In the genomic region with DNA sequence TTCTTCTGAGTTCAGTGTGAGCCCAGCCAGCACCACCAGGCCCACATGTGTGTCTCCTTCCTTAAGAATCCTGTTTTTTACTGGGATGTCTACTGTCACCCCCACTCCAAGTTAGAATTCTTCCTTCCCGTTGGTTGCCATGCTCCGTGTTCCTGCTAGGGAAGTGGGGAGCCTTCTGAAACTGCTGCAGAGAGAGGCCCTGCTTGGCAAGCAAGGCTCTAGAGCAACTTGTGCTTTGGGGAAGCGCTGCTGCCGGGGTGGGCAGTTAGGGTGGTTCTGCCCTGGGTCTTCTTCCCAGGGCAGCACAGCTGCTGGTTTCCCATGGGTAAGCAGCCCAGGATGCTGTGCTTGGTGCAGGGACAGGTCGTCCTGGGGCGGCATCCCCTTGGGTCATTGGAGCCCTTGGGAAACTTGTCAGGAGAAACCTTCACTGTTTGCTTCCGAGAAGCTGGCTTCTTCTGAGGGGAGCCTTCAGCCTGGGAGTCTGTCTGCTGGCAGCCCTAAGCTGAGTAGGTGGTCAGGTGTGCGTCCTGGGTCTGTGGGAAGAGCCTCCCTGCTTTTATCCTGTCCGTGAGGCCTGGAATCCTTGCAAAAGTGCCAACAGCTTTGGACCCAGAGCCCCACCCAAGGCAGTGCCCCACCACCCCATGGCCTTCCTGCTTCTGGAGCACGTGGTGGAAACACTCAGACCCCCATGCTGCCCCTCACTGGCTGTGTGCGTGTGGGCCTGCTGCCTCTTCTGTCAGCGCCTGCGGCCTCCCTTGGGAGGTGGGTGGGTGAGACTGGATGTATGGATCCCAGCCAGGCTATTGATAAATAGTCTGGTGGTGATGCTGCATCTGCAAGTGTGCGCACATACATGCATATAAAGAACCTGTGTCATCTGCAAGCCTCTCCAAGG, we compare ENCODE assay signal across 15 cellular contexts.
"Had no signal": no experiment of that assay in that cellular context is flagged by ENCODE, and none has a peak within 500 bp of the region (broad histone marks: within the 10 kb centered on the region; RNA-seq: fewer than 3 reads in every experiment).

No MANE protein-coding gene starts in this region.

- H3K9me3 Mint-ChIP-seq: activated CD8-positive, alpha-beta T cell treated with anti-CD3 and anti-CD28 coated beads for 36 hours; natural killer cell; type B pancreatic cell had no signal

- H3K36me3 ChIP-seq: ovary had no signal

- H3K4me3 Mint-ChIP-seq: activated CD4-positive, alpha-beta T cell treated with anti-CD3 and anti-CD28 coated beads for 36 hours; activated CD8-positive, alpha-beta T cell treated with anti-CD3 and anti-CD28 coated beads for 36 hours; natural killer cell; type B pancreatic cell had no signal

- ATAC-seq: activated CD4-positive, alpha-beta T cell treated with anti-CD3 and anti-CD28 coated beads for 36 hours; activated CD8-positive, alpha-beta T cell treated with anti-CD3 and anti-CD28 coated beads for 36 hours; mucosa of descending colon; natural killer cell had no signal

- DNase-seq: activated CD4-positive, alpha-beta T cell treated with anti-CD3 and anti-CD28 coated beads for 36 hours; activated CD8-positive, alpha-beta memory T cell treated with anti-CD3 and anti-CD28 coated beads, Interleukin-2, amount 50 U/mL, for 4 hours; activated CD8-positive, alpha-beta T cell treated with anti-CD3 and anti-CD28 coated beads for 36 hours; activated naive CD4-positive, alpha-beta T cell; dermis blood vessel endothelial cell; foreskin fibroblast; natural killer cell; ovary; retina; SJCRH30; SW 1271 had no signal

- H3K4me3 ChIP-seq: esophagus muscularis mucosa, mucosa of descending colon, ovary, SJCRH30, smooth muscle cell had no signal

- H3K9me3 ChIP-seq: esophagus muscularis mucosa, mucosa of descending colon, ovary, SJCRH30 had no signal

- H3K27ac ChIP-seq: esophagus muscularis mucosa, ovary, SJCRH30 had no signal

- H3K36me3 Mint-ChIP-seq: natural killer cell had no signal

- H3K27me3 ChIP-seq: esophagus muscularis mucosa, ovary, SJCRH30 had no signal

- H3K27ac Mint-ChIP-seq: activated CD4-positive, alpha-beta T cell treated with anti-CD3 and anti-CD28 coated beads for 36 hours; activated CD8-positive, alpha-beta T cell treated with anti-CD3 and anti-CD28 coated beads for 36 hours; natural killer cell; type B pancreatic cell had no signal

- H3K27me3 Mint-ChIP-seq: activated CD4-positive, alpha-beta T cell treated with anti-CD3 and anti-CD28 coated beads for 36 hours; activated CD8-positive, alpha-beta T cell treated with anti-CD3 and anti-CD28 coated beads for 36 hours; type B pancreatic cell had no signal

- H3K4me1 ChIP-seq: SJCRH30 had no signal
